Comparison of ENCODE assay signal across 8 cellular contexts in the genomic region with DNA sequence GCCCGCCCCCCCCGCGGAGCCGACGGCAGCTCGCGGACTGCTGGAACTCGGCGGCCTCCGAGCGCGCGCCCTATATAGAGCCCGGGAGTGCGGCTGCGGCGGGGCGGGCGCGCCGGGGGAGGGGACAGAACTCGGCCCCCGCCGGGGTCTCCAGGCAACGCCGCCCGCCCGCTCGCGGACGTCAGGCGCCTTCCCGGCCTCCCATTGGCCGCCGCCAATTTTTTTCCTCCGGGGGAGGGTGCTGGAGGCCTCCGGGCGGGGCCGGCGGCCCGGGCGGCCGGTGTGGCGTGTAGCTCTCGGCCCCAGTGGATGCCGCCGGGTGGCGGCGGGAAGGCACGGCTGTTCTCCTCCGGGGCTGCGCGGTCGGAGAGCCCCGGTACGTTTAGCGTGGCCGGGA. TPM values are rescaled to one million over a fixed set of nuclear protein-coding genes. Genes with fewer than 3 reads are reported as not detected.
DNase-seq lines count a peak whose midpoint lies in the region; ATAC-seq and TF ChIP-seq lines count a peak whose summit lies in the region.

TSS of gene ZFP36L2 (minus strand) at position 49 of the 397 bp plus-strand sequence. CDS start 291 bp downstream, outside the sequence.

- H3K36me3 ChIP-seq in parathyroid adenoma (ENCODE audit: control insufficient read depth, insufficient read depth, low read length) = no peaks in the 10 kb centered on the region
- peaks cover 0 to 26% (median 15%) of the 10 kb centered on the region in 4 donors for H3K36me3 ChIP-seq in transverse colon

- POLR2A ChIA-PET in activated naive CD8-positive, alpha-beta T cell treated with anti-CD3 and anti-CD28 coated beads, Interleukin-2, amount 10 ng/mL, durations not matched to agents 7 days and 5 days (lab: Charles Lee) = interaction anchor here (0.9 to 17.2 kb wide), 20 partner anchors 8 to 416 kb away, joined by 3 to 1375 read pairs (median 6); no protein-coding TSS in a partner anchor

- H3K27me3 Mint-ChIP-seq in activated naive CD8-positive, alpha-beta T cell treated with anti-CD3 and anti-CD28 coated beads, Interleukin-2, amount 10 ng/mL, durations not matched to agents 7 days and 5 days = no peaks in the 10 kb centered on the region

- peak within 1 kb of the TSS; percentile 92 for H3K4me2 ChIP-seq in parathyroid adenoma (ENCODE audit: low read length)

- TF ChIP-seq POLR2A in transverse colon (IDR thresholded peaks at IDR 0.05) = peak; percentile 98

- H3K9ac ChIP-seq in parathyroid adenoma = peak within 1 kb of the TSS; percentile 69

- no peaks in the 10 kb centered on the region for H3K9me3 ChIP-seq in parathyroid adenoma (ENCODE audit: control insufficient read depth, low read length)
- H3K9me3 ChIP-seq in transverse colon = no peaks in the 10 kb centered on the region

- peak within 1 kb of the TSS; percentile 91 for H3K27ac ChIP-seq in parathyroid adenoma
- H3K27ac ChIP-seq in transverse colon = peak within 1 kb of the TSS; percentile 96 to 100 (median 99)

- TF ChIP-seq CTCF in GM12872 (IDR thresholded peaks at IDR 0.05; ENCODE audit: insufficient read depth, low read depth, low read length) = 0 out of 3 replicates have a peak, but pooled peaks have one; percentile 6
- no peak for TF ChIP-seq CTCF in parathyroid adenoma (IDR thresholded peaks at IDR 0.05)
- peak in 1 of 5 experiments; percentile 40 for TF ChIP-seq CTCF in transverse colon (IDR thresholded peaks at IDR 0.05)

- in situ Hi-C loops in transverse colon (cut with MboI; ENCODE audit: low pct_ligation_motif_present in 1 of 4, low pct_unique_long_range_greater_than_20kb in 1 of 4, low sequenced_read_pairs in 3 of 4) = loop anchor here in 3 of 4 donors (5.0 to 25.0 kb wide), 3 partner anchors 99 to 389 kb away; no protein-coding TSS in a partner anchor

- no peaks in the 10 kb centered on the region for H3K79me2 ChIP-seq in parathyroid adenoma

- 0% methylated on average over 12 of the region's 58 CpGs; no CpG with 5 or more reads in 1 of the 2 donors for WGBS in transverse colon (ENCODE audit: low coverage in 1 of 2), 2 donors

- H3K4me1 Mint-ChIP-seq in activated naive CD8-positive, alpha-beta T cell treated with anti-CD3 and anti-CD28 coated beads, Interleukin-2, amount 10 ng/mL, durations not matched to agents 7 days and 5 days = peaks cover 26% of the 10 kb centered on the region

- no peak for TF ChIP-seq EP300 in transverse colon (IDR thresholded peaks at IDR 0.05; ENCODE audit: low read depth)

- DNase-seq in NCI-H1417 treated with DMSO at 0.1 percent for 48 hours (lab: John Stamatoyannopoulos, UW) = peak; percentile 69
- peak; percentile 82 to 89 for DNase-seq in SW 1271 (lab: John Stamatoyannopoulos, UW)
- peak; percentile 99 for DNase-seq in activated naive CD8-positive, alpha-beta T cell treated with anti-CD3 and anti-CD28 coated beads, Interleukin-2, amount 10 ng/mL, durations not matched to agents 7 days and 5 days
- peak; percentile 99 for DNase-seq in Right ventricle myocardium inferior (ENCODE audit: missing footprints)
- peak; percentile 97 for DNase-seq in transverse colon

- H3K36me3 Mint-ChIP-seq in activated naive CD8-positive, alpha-beta T cell treated with anti-CD3 and anti-CD28 coated beads, Interleukin-2, amount 10 ng/mL, durations not matched to agents 7 days and 5 days = peaks cover 34% of the 10 kb centered on the region

- H3K4me3 Mint-ChIP-seq in activated naive CD8-positive, alpha-beta T cell treated with anti-CD3 and anti-CD28 coated beads, Interleukin-2, amount 10 ng/mL, durations not matched to agents 7 days and 5 days = peak within 1 kb of the TSS; percentile 98

- peak within 1 kb of the TSS; percentile 88 for H3K4me3 ChIP-seq in parathyroid adenoma (ENCODE audit: low read depth, low read length)
- H3K4me3 ChIP-seq in transverse colon = peak within 1 kb of the TSS; percentile 85 to 91 (median 90)

- H2AFZ ChIP-seq in parathyroid adenoma = peak within 1 kb of the TSS; percentile 96

- H3K4me1 ChIP-seq in parathyroid adenoma (peaks cover 13% of the 10 kb centered on the region), transverse colon (peaks cover 15 to 35% (median 32%) of the 10 kb centered on the region in 4 donors)

- H3K27ac Mint-ChIP-seq in activated naive CD8-positive, alpha-beta T cell treated with anti-CD3 and anti-CD28 coated beads, Interleukin-2, amount 10 ng/mL, durations not matched to agents 7 days and 5 days = peak within 1 kb of the TSS; percentile 94

- H3K27me3 ChIP-seq in parathyroid adenoma (ENCODE audit: control insufficient read depth, insufficient read depth, low read length) = no peaks in the 10 kb centered on the region
- H3K27me3 ChIP-seq in transverse colon = no peaks in the 10 kb centered on the region

- intact Hi-C loops in Right ventricle myocardium inferior (cut with DNase I) (loop anchor here (2.0 kb wide), 5 partner anchors 68 to 280 kb away; no protein-coding TSS in a partner anchor), transverse colon (cut with DNase I; ENCODE audit: low total_unique reads) (loop anchor here (1.0 to 10.0 kb wide), 5 partner anchors 118 to 402 kb away; no protein-coding TSS in a partner anchor)

- no peaks in the 10 kb centered on the region for H3K9me3 Mint-ChIP-seq in activated naive CD8-positive, alpha-beta T cell treated with anti-CD3 and anti-CD28 coated beads, Interleukin-2, amount 10 ng/mL, durations not matched to agents 7 days and 5 days

- ATAC-seq in HG02759 (IDR thresholded peaks at IDR 0.05; ENCODE audit: unreplicated experiment) (peak; percentile 65), Right ventricle myocardium inferior (peak; percentile 82)
- ATAC-seq in activated naive CD8-positive, alpha-beta T cell treated with anti-CD3 and anti-CD28 coated beads, Interleukin-2, amount 10 ng/mL, durations not matched to agents 7 days and 5 days (ENCODE audit: low read depth) = peak; percentile 62

RNA-seq across cellular contexts. Expression of gene ZFP36L2, which starts in this region (rescaled TPM):
- 100 to 1,000 TPM; 207 to 218 TPM for total RNA-seq in activated naive CD8-positive, alpha-beta T cell treated with anti-CD3 and anti-CD28 coated beads, Interleukin-2, amount 10 ng/mL, durations not matched to agents 7 days and 5 days
- total RNA-seq in Right ventricle myocardium inferior (51.1 TPM), transverse colon (100 to 1,000 TPM; 114 to 305 (median 208) TPM)

Comparison
In these comparisons a context has a peak if more than half of its experiments do, and no peak if none do; other contexts are left out.
1. Peak in every context shown above with its lines: DNase-seq, ATAC-seq, H3K4me3 ChIP-seq and H3K27ac ChIP-seq.